21 cellular contexts compared by ENCODE assay signal in the genomic region with DNA sequence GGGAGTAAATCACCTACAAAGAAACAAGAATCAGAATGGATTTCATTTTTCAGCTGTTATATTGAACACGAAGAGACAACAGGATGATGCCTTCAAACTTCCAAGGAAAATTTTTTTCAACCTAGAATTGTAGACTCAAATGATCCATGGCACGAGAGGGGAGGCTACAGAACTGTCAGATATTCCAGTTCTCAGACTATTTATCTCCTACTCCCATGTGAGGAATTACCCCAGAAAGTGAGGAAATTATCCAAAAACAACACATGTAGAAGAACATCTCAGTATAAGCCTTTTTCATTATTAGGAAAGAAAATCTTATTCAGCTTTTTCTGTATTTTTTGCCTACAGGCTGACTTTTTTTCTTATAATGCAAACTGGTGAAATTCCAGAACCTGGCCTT. TPM values are rescaled to one million over a fixed set of nuclear protein-coding genes. Genes with fewer than 3 reads are reported as not detected.
"Had no signal": no experiment of that assay in that cellular context is flagged by ENCODE, and none has a peak within 500 bp of the region (broad histone marks: within the 10 kb centered on the region; RNA-seq: fewer than 3 reads in every experiment).

No MANE protein-coding gene starts in this region.

- H3K36me3 ChIP-seq: gastrocnemius medialis, heart right ventricle, ovary, right atrium auricular region, tibial nerve, upper lobe of right lung, vagina had no signal

- H3K4me3 ChIP-seq: gastrocnemius medialis, heart right ventricle, ovary, right atrium auricular region, smooth muscle cell, tibial nerve, upper lobe of right lung, vagina had no signal

- H3K9me3 ChIP-seq: gastrocnemius medialis, ovary, right atrium auricular region, upper lobe of right lung, vagina had no signal

- H3K4me2 ChIP-seq: smooth muscle cell had no signal

- H3K4me1 ChIP-seq: gastrocnemius medialis, right atrium auricular region, upper lobe of right lung, vagina had no signal

- H3K27ac ChIP-seq: gastrocnemius medialis, ovary, vagina had no signal

- H3K9me3 Mint-ChIP-seq: naive thymus-derived CD4-positive, alpha-beta T cell; neural crest cell had no signal

- H3K4me3 Mint-ChIP-seq: naive thymus-derived CD4-positive, alpha-beta T cell; neural crest cell had no signal

- H3K27ac Mint-ChIP-seq: naive thymus-derived CD4-positive, alpha-beta T cell had no signal

- DNase-seq: cortex of kidney; effector memory CD4-positive, alpha-beta T cell; heart right ventricle; hypothalamus; kidney glomerular epithelial cell; mesendoderm; naive thymus-derived CD4-positive, alpha-beta T cell; ovary; stimulated activated CD4-positive, alpha-beta T cell treated with anti-CD3 and anti-CD28 coated beads, Interleukin-2, amount 100 ng/mL, for 48 hours; stimulated activated naive CD8-positive, alpha-beta T cell treated with anti-CD3 and anti-CD28 coated beads, Interleukin-15, Interleukin-2, amounts not matched to agents 100 U/mL and 50 U/mL, for 24 hours had no signal

- H3K27me3 ChIP-seq: ovary, right atrium auricular region, tibial nerve, vagina had no signal

RNA-seq across cellular contexts. Expression of a gene that starts 5.5 kb away (rescaled TPM):
- total RNA-seq: fibroblast of lung, fibroblast of villous mesenchyme, lung microvascular endothelial cell, neural crest cell, smooth muscle cell, temporal lobe had no signal
- polyA plus RNA-seq: fibroblast of lung; naive thymus-derived CD4-positive, alpha-beta T cell had no signal

RNA-seq across cellular contexts. Expression of a gene that starts 40.1 kb away (rescaled TPM):
- total RNA-seq: fibroblast of lung, fibroblast of villous mesenchyme, neural crest cell, smooth muscle cell, temporal lobe had no signal
- polyA plus RNA-seq: fibroblast of lung; naive thymus-derived CD4-positive, alpha-beta T cell; smooth muscle cell had no signal

RNA-seq across cellular contexts. Expression of a gene that starts 59.0 kb away (rescaled TPM):
- polyA plus RNA-seq: naive thymus-derived CD4-positive, alpha-beta T cell had no signal
